In the genomic region with DNA sequence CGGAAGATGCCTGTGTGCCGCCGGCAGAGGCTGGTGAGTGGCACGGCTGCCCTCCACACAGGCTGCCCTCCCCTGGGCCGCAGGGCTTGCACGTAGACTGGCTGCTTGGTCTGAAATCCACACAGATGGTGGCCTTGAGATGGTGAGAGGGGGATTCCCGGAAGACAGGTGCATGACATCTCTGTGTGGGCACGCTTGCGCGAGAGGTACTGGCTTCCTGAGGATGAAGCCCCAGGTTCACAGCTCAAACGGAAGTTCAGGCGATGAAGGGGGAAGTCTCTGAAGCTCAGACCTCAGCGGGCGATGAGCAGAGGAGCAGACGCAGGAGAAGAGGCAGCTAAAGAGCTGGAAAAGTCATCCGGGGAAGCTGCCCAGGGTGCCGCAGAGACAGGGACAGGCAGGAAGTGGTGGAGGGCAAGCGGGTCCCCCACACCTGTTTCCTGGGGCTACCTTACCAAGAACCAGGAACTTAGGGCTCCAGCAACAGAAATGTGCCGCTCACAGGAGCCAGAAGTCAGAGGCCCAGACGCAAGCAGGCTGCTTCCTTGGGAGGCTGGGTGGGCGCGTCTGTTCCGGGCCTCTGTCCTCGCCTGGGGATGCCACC, we compare ENCODE assay signal across 10 cellular contexts. TPM values are rescaled to one million over a fixed set of nuclear protein-coding genes. Genes with fewer than 3 reads are reported as not detected.
DNase-seq lines count a peak whose midpoint lies in the region; ATAC-seq, FAIRE-seq and TF ChIP-seq lines count a peak whose summit lies in the region.
"Had no signal": no experiment of that assay in that cellular context is flagged by ENCODE, and none has a peak within 500 bp of the region (broad histone marks: within the 10 kb centered on the region; RNA-seq: fewer than 3 reads in every experiment).

No MANE protein-coding gene starts in this region.

- TF ChIP-seq CTCF in brain microvascular endothelial cell (IDR thresholded peaks at IDR 0.05; ENCODE audit: low read depth, low read length, missing control alignments): no peak

- peak; percentile 57 to 77 (median 75) for DNase-seq in T-helper 1 cell
- DNase-seq in activated naive CD4-positive, alpha-beta T cell (lab: John Stamatoyannopoulos, UW): peak in 3 of 4 experiments; percentile 25 to 59 (median 36)
- peak; percentile 56 to 83 for DNase-seq in stimulated activated CD4-positive, alpha-beta T cell treated with anti-CD3 and anti-CD28 coated beads, Interleukin-4, amount 100 ng/mL, for 4 hours
- DNase-seq in brain microvascular endothelial cell: no peak
- DNase-seq in cortex of kidney (lab: John Stamatoyannopoulos, UW): no peak
- no peak for DNase-seq in frontal cortex (ENCODE audit: low spot score in 2 of 2)
- DNase-seq in cerebellar cortex (ENCODE audit: low spot score): no peak

- FAIRE-seq in frontal cortex (lab: Jason Lieb, UNC): no peak

- no peak overlapping the region for H3K27ac ChIP-seq in brain microvascular endothelial cell
- H3K27ac ChIP-seq: adrenal gland, KMS-11 had no signal

- peak; percentile 30 for ATAC-seq in GM18520 (IDR thresholded peaks at IDR 0.05; ENCODE audit: unreplicated experiment)

- H3K36me3 ChIP-seq in brain microvascular endothelial cell (replicated peaks): peaks cover 10% of the 10 kb centered on the region

- no peaks in the 10 kb centered on the region for H3K27me3 ChIP-seq in brain microvascular endothelial cell (replicated peaks)

- in situ Hi-C loops in brain microvascular endothelial cell (cut with HindIII; ENCODE audit: low pct_ligation_motif_present, low sequenced_read_pairs): no loop called here

- H3K4me3 ChIP-seq in brain microvascular endothelial cell (ENCODE audit: low read depth, low read length): no peak overlapping the region
- H3K4me3 ChIP-seq: adrenal gland had no signal

RNA-seq across cellular contexts. Expression of a gene that starts 7.2 kb away (rescaled TPM):
- total RNA-seq in frontal cortex: 17.5 TPM

RNA-seq across cellular contexts. Expression of a gene that starts 7.4 kb away (rescaled TPM):
- total RNA-seq in frontal cortex: 8.6 TPM

RNA-seq across cellular contexts. Expression of a gene that starts 34.9 kb away (rescaled TPM):
- 16.3 TPM for total RNA-seq in frontal cortex

Comparison
In these comparisons a context has a peak if more than half of its experiments do, and no peak if none do; other contexts are left out.
1. DNase-seq: peak in T-helper 1 cell (5 of 5), activated naive CD4-positive, alpha-beta T cell (3 of 4) and stimulated activated CD4-positive, alpha-beta T cell treated with anti-CD3 and anti-CD28 coated beads, Interleukin-4, amount 100 ng/mL, for 4 hours (2 of 2); none in brain microvascular endothelial cell (single experiment), cortex of kidney (single experiment), frontal cortex (0 of 2) and cerebellar cortex (single experiment).